Comparison of ENCODE assay signal across 24 cellular contexts in the genomic region with DNA sequence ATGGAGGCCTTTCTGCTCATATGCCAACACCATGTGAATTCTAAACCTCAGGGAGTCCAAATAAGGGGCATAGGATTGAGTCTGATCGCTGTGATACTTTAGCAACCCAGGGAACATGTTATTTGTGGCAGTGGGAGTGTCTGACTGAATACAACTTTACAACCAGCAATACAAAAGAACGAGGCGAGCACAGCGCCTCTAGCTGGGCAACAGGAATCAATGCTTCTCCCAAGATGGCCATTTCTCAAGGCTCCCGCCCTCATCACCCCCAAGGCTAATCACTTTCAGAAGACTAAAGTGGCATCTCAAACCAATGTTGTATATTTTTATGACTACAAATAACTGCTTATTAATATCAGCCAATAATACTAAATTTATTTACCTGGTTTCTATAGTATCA. TPM values are rescaled to one million over a fixed set of nuclear protein-coding genes. Genes with fewer than 3 reads are reported as not detected.
DNase-seq lines count a peak whose midpoint lies in the region; ATAC-seq and TF ChIP-seq lines count a peak whose summit lies in the region.
"Had no signal": no experiment of that assay in that cellular context is flagged by ENCODE, and none has a peak within 500 bp of the region (broad histone marks: within the 10 kb centered on the region; RNA-seq: fewer than 3 reads in every experiment).

No MANE protein-coding gene starts in this region.

- no peak overlapping the region for H3K27ac Mint-ChIP-seq in GM23338
- no peak overlapping the region for H3K27ac Mint-ChIP-seq in activated CD4-positive, alpha-beta T cell treated with anti-CD3 and anti-CD28 coated beads for 36 hours
- H3K27ac Mint-ChIP-seq: activated naive CD4-positive, alpha-beta T cell treated with anti-CD3 and anti-CD28 coated beads, Interleukin-2, amount 50 U/mL, for 24 hours; T-helper 2 cell treated with Interferon-gamma antibody and Interleukin-4, amounts not matched to agents 5 μg/mL and 100 μg/mL, for 36 hours had no signal

- no peaks in the 10 kb centered on the region for H3K9me3 Mint-ChIP-seq in GM23338
- no peaks in the 10 kb centered on the region for H3K9me3 Mint-ChIP-seq in activated CD4-positive, alpha-beta T cell treated with anti-CD3 and anti-CD28 coated beads for 36 hours (ENCODE audit: low read depth)
- H3K9me3 Mint-ChIP-seq: activated naive CD4-positive, alpha-beta T cell treated with anti-CD3 and anti-CD28 coated beads, Interleukin-2, amount 50 U/mL, for 24 hours; activated T-cell treated with anti-CD3 and anti-CD28 coated beads, Interleukin-2, amount 50 U/mL, for 4 hours; T-helper 2 cell treated with Interferon-gamma antibody and Interleukin-4, amounts not matched to agents 5 μg/mL and 100 μg/mL, for 36 hours had no signal

- H3F3A ChIP-seq in GM23338 (replicated peaks; ENCODE audit: low read depth), result peaks cover 40% of the 10 kb centered on the region

- no peak overlapping the region for H3K4me2 ChIP-seq in GM23338

- ATAC-seq in GM23338, result peak; percentile 66
- ATAC-seq in psoas muscle, result no peak
- no peak for ATAC-seq in activated CD4-positive, alpha-beta T cell treated with anti-CD3 and anti-CD28 coated beads for 36 hours
- ATAC-seq in GM19463 (IDR thresholded peaks at IDR 0.05; ENCODE audit: unreplicated experiment), result no peak
- ATAC-seq: activated T-cell treated with anti-CD3 and anti-CD28 coated beads, Interleukin-2, amount 50 U/mL, for 4 hours; left lung; Panc1; upper lobe of right lung had no signal

- H4K20me1 ChIP-seq in GM23338 (replicated peaks; ENCODE audit: insufficient read depth), result peaks cover 83% of the 10 kb centered on the region

- no peak for TF ChIP-seq POLR2A in NB4 (IDR thresholded peaks at IDR 0.05; ENCODE audit: extremely low read depth, insufficient read length)

- no peak overlapping the region for H2AFZ ChIP-seq in GM23338

- peak; percentile 55 for DNase-seq in GM23338 (ENCODE audit: low spot score)
- peak; percentile 42 for DNase-seq in NB4 (ENCODE audit: low read depth)
- no peak for DNase-seq in choroid plexus epithelial cell (ENCODE audit: low read depth)
- DNase-seq in psoas muscle, result no peak
- no peak for DNase-seq in activated CD4-positive, alpha-beta T cell treated with anti-CD3 and anti-CD28 coated beads for 36 hours
- no peak for DNase-seq in NOMO-1 treated with dmso at 0.1 percent for 144 hours (lab: John Stamatoyannopoulos, UW; ENCODE audit: unreplicated experiment)
- DNase-seq: activated CD4-positive, CD25-positive, alpha-beta regulatory T cell treated with anti-CD3 and anti-CD28 coated beads, Interleukin-2, amount 50 U/mL, for 72 hours; activated T-cell treated with anti-CD3 and anti-CD28 coated beads, Interleukin-2, amount 50 U/mL, for 4 hours; DMS79; effector memory CD4-positive, alpha-beta T cell; esophagus squamous epithelium; glutamatergic neuron; left lung; MM.1S; NCI-H1694; NCI-H774; upper lobe of right lung had no signal

- peaks cover 99% of the 10 kb centered on the region for H3K79me2 ChIP-seq in GM23338 (replicated peaks; ENCODE audit: insufficient read depth)

- H3K4me1 ChIP-seq in GM23338 (ENCODE audit: insufficient read depth), result peaks cover 7% of the 10 kb centered on the region; the same call in 1 of the 2 replicates
- H3K4me1 ChIP-seq in psoas muscle, result peaks cover 81% of the 10 kb centered on the region
- H3K4me1 ChIP-seq: prostate gland had no signal

- H3K4me3 ChIP-seq in GM23338 (no peak overlapping the region), NB4 (ENCODE audit: low read depth, low read length) (no peak overlapping the region), choroid plexus epithelial cell (ENCODE audit: low read depth, low read length) (no peak overlapping the region), psoas muscle (no peak overlapping the region)
- H3K4me3 ChIP-seq: esophagus squamous epithelium, left lung, prostate gland, SJSA1, upper lobe of right lung had no signal

- H3K27me3 Mint-ChIP-seq in GM23338 (ENCODE audit: insufficient read depth, low read depth, poor library complexity), result peaks cover 7% of the 10 kb centered on the region
- H3K27me3 Mint-ChIP-seq in activated CD4-positive, alpha-beta T cell treated with anti-CD3 and anti-CD28 coated beads for 36 hours, result no peaks in the 10 kb centered on the region
- H3K27me3 Mint-ChIP-seq: activated naive CD4-positive, alpha-beta T cell treated with anti-CD3 and anti-CD28 coated beads, Interleukin-2, amount 50 U/mL, for 24 hours had no signal

- intact Hi-C loops in psoas muscle (cut with DNase I), result no loop called here
- intact Hi-C loops in activated CD4-positive, alpha-beta T cell treated with anti-CD3 and anti-CD28 coated beads for 36 hours (cut with DNase I, micrococcal nuclease), result no loop called here

- H3K27ac ChIP-seq in GM23338 (ENCODE audit: low read depth) (peak overlapping the region; percentile 17; the same call in 1 of the 2 replicates), psoas muscle (peak overlapping the region; percentile 72)
- H3K27ac ChIP-seq: esophagus squamous epithelium, HL-60, left lung, prostate gland, SJSA1, upper lobe of right lung had no signal

- peaks cover 81% of the 10 kb centered on the region for H3K36me3 Mint-ChIP-seq in GM23338 (ENCODE audit: low read depth)
- peaks cover 51% of the 10 kb centered on the region for H3K36me3 Mint-ChIP-seq in activated CD4-positive, alpha-beta T cell treated with anti-CD3 and anti-CD28 coated beads for 36 hours (ENCODE audit: low read depth)

- CTCF ChIA-PET in activated CD4-positive, alpha-beta T cell treated with anti-CD3 and anti-CD28 coated beads for 36 hours (lab: Charles Lee), result interaction anchor here (0.5 kb wide), 1 partner anchor 569 kb away, joined by 3 read pairs; no protein-coding TSS in a partner anchor

- TF ChIP-seq CTCF in GM23338 (conservative IDR thresholded peaks at IDR 0.05; ENCODE audit: low read depth in 2 of 2), result peak; percentile 55 to 60
- peak; percentile 18 for TF ChIP-seq CTCF in NB4 (IDR thresholded peaks at IDR 0.05; ENCODE audit: low read depth, low read length)
- peak; percentile 25 for TF ChIP-seq CTCF in choroid plexus epithelial cell (conservative IDR thresholded peaks at IDR 0.05; ENCODE audit: low read depth, low read length)
- no peak for TF ChIP-seq CTCF in psoas muscle (IDR thresholded peaks at IDR 0.05)

- POLR2A ChIA-PET in activated CD4-positive, alpha-beta T cell treated with anti-CD3 and anti-CD28 coated beads for 36 hours (lab: Charles Lee), result no interaction called here

- no peaks in the 10 kb centered on the region for H3K9me3 ChIP-seq in psoas muscle
- H3K9me3 ChIP-seq: esophagus squamous epithelium, left lung, prostate gland, SJSA1, upper lobe of right lung had no signal

- H3K36me3 ChIP-seq in GM23338 (ENCODE audit: insufficient read depth) (peaks cover 40% of the 10 kb centered on the region), psoas muscle (ENCODE audit: insufficient read depth in 1 of 2, low read depth in 1 of 2) (peaks cover 0 to 43% of the 10 kb centered on the region in 2 donors)
- H3K36me3 ChIP-seq: prostate gland had no signal

- H3K27me3 ChIP-seq in GM23338 (ENCODE audit: insufficient read depth), result no peaks in the 10 kb centered on the region
- no peaks in the 10 kb centered on the region for H3K27me3 ChIP-seq in psoas muscle (ENCODE audit: insufficient read depth in 3 of 3, low read length in 2 of 3)
- H3K27me3 ChIP-seq: esophagus squamous epithelium, left lung, SJSA1, upper lobe of right lung had no signal

- peaks cover 33% of the 10 kb centered on the region for H3K4me1 Mint-ChIP-seq in GM23338
- peaks cover 29% of the 10 kb centered on the region for H3K4me1 Mint-ChIP-seq in activated CD4-positive, alpha-beta T cell treated with anti-CD3 and anti-CD28 coated beads for 36 hours

- 68 to 89% (median 75%) methylated on average over 5 of the region's 5 CpGs for WGBS in psoas muscle, 3 donors

- no peaks in the 10 kb centered on the region for H3K9me2 ChIP-seq in GM23338 (ENCODE audit: insufficient read depth)

- H3K4me3 Mint-ChIP-seq in GM23338, result no peak overlapping the region
- no peak overlapping the region for H3K4me3 Mint-ChIP-seq in activated CD4-positive, alpha-beta T cell treated with anti-CD3 and anti-CD28 coated beads for 36 hours
- H3K4me3 Mint-ChIP-seq: activated naive CD4-positive, alpha-beta T cell treated with anti-CD3 and anti-CD28 coated beads, Interleukin-2, amount 50 U/mL, for 24 hours; activated T-cell treated with anti-CD3 and anti-CD28 coated beads, Interleukin-2, amount 50 U/mL, for 4 hours; T-helper 2 cell treated with Interferon-gamma antibody and Interleukin-4, amounts not matched to agents 5 μg/mL and 100 μg/mL, for 36 hours had no signal

TF ChIP-seq in GM23338, 12 proteins besides CTCF, POLR2A, EP300 and RAD21 (continues in another document):
- TF ChIP-seq ETS1 (IDR thresholded peaks at IDR 0.05), result no peak
- TF ChIP-seq NANOG (IDR thresholded peaks at IDR 0.05; ENCODE audit: borderline replicate concordance), result no peak
- TF ChIP-seq EZH2 (IDR thresholded peaks at IDR 0.05; ENCODE audit: low read depth, unreplicated experiment), result no peak
- TF ChIP-seq STAT1 (IDR thresholded peaks at IDR 0.05; ENCODE audit: unreplicated experiment), result no peak
- TF ChIP-seq POLR2AphosphoS5 (IDR thresholded peaks at IDR 0.05; ENCODE audit: low read depth), result no peak
- no peak for TF ChIP-seq EZH2phosphoT487 (IDR thresholded peaks at IDR 0.05; ENCODE audit: unreplicated experiment)

RNA-seq across cellular contexts. Expression of gene YWHAG, which starts 28.1 kb away (rescaled TPM):
- total RNA-seq in GM23338 (2014; rRNA removed; shearing (Covaris generic)), result 179 and 180 TPM in 2 replicates
- 82.2 and 97.0 TPM in 2 replicates for polyA plus RNA-seq in GM23338 (2016; fragmentation: Nextera tagmentation; extraction: Ambion mirVana)
- total RNA-seq in psoas muscle, result 100 to 1,000 TPM; 342 to 421 (median 401) TPM
- 100 to 1,000 TPM; 204 to 523 (median 213) TPM for polyA plus RNA-seq in psoas muscle
- 100 to 1,000 TPM; 140 to 144 TPM for total RNA-seq in activated CD4-positive, alpha-beta T cell treated with anti-CD3 and anti-CD28 coated beads for 36 hours

RNA-seq across cellular contexts. Expression of gene HSPB1, which starts 28.2 kb away (rescaled TPM):
- 47.5 and 48.1 TPM in 2 replicates for total RNA-seq in GM23338 (2014; rRNA removed; shearing (Covaris generic))
- 437 and 458 TPM in 2 replicates for polyA plus RNA-seq in GM23338 (2016; fragmentation: Nextera tagmentation; extraction: Ambion mirVana)
- 1,000 to 10,000 TPM; 2,972 to 5,803 (median 5,243) TPM for total RNA-seq in psoas muscle
- polyA plus RNA-seq in psoas muscle, result 1,000 to 10,000 TPM; 1,312 to 4,364 (median 1,775) TPM
- total RNA-seq in activated CD4-positive, alpha-beta T cell treated with anti-CD3 and anti-CD28 coated beads for 36 hours, result 100 to 1,000 TPM in 1 of 2 experiments, 10 to 100 TPM in 1; 71.1 to 127 TPM

Comparison
In these comparisons a context has a peak if more than half of its experiments do, and no peak if none do; other contexts are left out.
1. DNase-seq: peak in GM23338 (single experiment) and NB4 (single experiment); none in choroid plexus epithelial cell (single experiment), psoas muscle (0 of 2), activated CD4-positive, alpha-beta T cell treated with anti-CD3 and anti-CD28 coated beads for 36 hours (single experiment) and NOMO-1 treated with dmso at 0.1 percent for 144 hours (single experiment).
2. RNA of gene HSPB1, which starts 28.2 kb away (total RNA-seq): 2,972 to 5,803 TPM in psoas muscle; 71.1 to 127 TPM in activated CD4-positive, alpha-beta T cell treated with anti-CD3 and anti-CD28 coated beads for 36 hours and 47.5 to 48.1 TPM in GM23338; every median in the first group is over 10 times any median in the second.